In genomic region chr11:44728491-44728910, GRCh38 we compare ENCODE assay signal across 8 cellular contexts. TPM values are rescaled to one million over a fixed set of nuclear protein-coding genes. Genes with fewer than 3 reads are reported as not detected.
DNase-seq lines count a peak whose midpoint lies in the region; ATAC-seq and TF ChIP-seq lines count a peak whose summit lies in the region.

No MANE protein-coding gene starts in this region.

- H3K4me1 ChIP-seq in SJCRH30 = peaks cover 26% of the 10 kb centered on the region

- H3K4me3 Mint-ChIP-seq in Calu3 (ENCODE audit: low read depth, unreplicated experiment) = peak overlapping the region; percentile 65

- H3K27me3 Mint-ChIP-seq in Calu3 (ENCODE audit: unreplicated experiment) = peaks cover 79% of the 10 kb centered on the region

- TF ChIP-seq CTCF in Calu3 (IDR thresholded peaks at IDR 0.05; ENCODE audit: unreplicated experiment) = no peak

- DNase-seq in Calu3 = no peak
- DNase-seq in SJCRH30 = peak; percentile 24 to 43
- DNase-seq in glomerular visceral epithelial cell (ENCODE audit: extremely low spot score) = peak; percentile 4
- DNase-seq in retina = peak; percentile 69
- DNase-seq in SIG-M5 treated with dmso at 0.1 percent for 504 hours (lab: John Stamatoyannopoulos, UW; ENCODE audit: unreplicated experiment) = no peak
- DNase-seq in NCI-H1436 (lab: John Stamatoyannopoulos, UW) = no peak

- intact Hi-C loops in Calu3 (cut with micrococcal nuclease; ENCODE audit: unreplicated experiment) = loop anchor here (1.0 to 5.0 kb wide), 3 partner anchors 101 to 183 kb away; no protein-coding TSS in a partner anchor

- no peaks in the 10 kb centered on the region for H3K4me1 Mint-ChIP-seq in Calu3 (ENCODE audit: low read depth, unreplicated experiment)

- H3K27ac Mint-ChIP-seq in Calu3 (ENCODE audit: unreplicated experiment) = no peak overlapping the region

- no peaks in the 10 kb centered on the region for H3K9me3 Mint-ChIP-seq in Calu3 (ENCODE audit: low read depth, unreplicated experiment)

- no peaks in the 10 kb centered on the region for H3K36me3 ChIP-seq in SJCRH30

- H3K36me3 Mint-ChIP-seq in Calu3 (ENCODE audit: insufficient read depth, unreplicated experiment) = peaks cover 4% of the 10 kb centered on the region

- H3K27me3 ChIP-seq in SJCRH30 = no peaks in the 10 kb centered on the region

- H3K4me3 ChIP-seq in SJCRH30 = peak overlapping the region; percentile 78

- H3K27ac ChIP-seq in SJCRH30 = peak overlapping the region; percentile 63; the same call in 1 of the 2 replicates

- BruUV-seq in Calu3 (replicated peaks; lab: Mats Ljungman, UMichigan) = no TSS peak

- CTCF ChIA-PET in Calu3 (lab: Charles Lee) = no interaction called here

- ATAC-seq in GM19035 (IDR thresholded peaks at IDR 0.05; ENCODE audit: unreplicated experiment) (no peak), HG03354 (IDR thresholded peaks at IDR 0.05; ENCODE audit: poor library complexity, severe bottlenecking, unreplicated experiment) (no peak)

- no peaks in the 10 kb centered on the region for H3K9me3 ChIP-seq in SJCRH30 (replicated peaks)

RNA-seq across cellular contexts. Expression of gene TSPAN18, which starts 1.7 kb away (rescaled TPM):
- 0.51 TPM in 1 of 2 replicates, not detected in the other for total RNA-seq in Calu3 (2022)
- 28.6 and 31.5 TPM in 2 replicates for total RNA-seq in SJCRH30 (2014; rRNA removed; shearing (Covaris generic))

Comparison
In these comparisons a context has a peak if more than half of its experiments do, and no peak if none do; other contexts are left out.
1. DNase-seq: peak in SJCRH30 (2 of 2), glomerular visceral epithelial cell (single experiment) and retina (single experiment); none in Calu3 (single experiment), SIG-M5 treated with dmso at 0.1 percent for 504 hours (single experiment) and NCI-H1436 (single experiment).
2. RNA of gene TSPAN18, which starts 1.7 kb away (total RNA-seq): 28.6 to 31.5 TPM in SJCRH30; 0.51 TPM in Calu3; every median in the first group is over 10 times any median in the second.